ENCODE assay signal across 19 cellular contexts in the genomic region with DNA sequence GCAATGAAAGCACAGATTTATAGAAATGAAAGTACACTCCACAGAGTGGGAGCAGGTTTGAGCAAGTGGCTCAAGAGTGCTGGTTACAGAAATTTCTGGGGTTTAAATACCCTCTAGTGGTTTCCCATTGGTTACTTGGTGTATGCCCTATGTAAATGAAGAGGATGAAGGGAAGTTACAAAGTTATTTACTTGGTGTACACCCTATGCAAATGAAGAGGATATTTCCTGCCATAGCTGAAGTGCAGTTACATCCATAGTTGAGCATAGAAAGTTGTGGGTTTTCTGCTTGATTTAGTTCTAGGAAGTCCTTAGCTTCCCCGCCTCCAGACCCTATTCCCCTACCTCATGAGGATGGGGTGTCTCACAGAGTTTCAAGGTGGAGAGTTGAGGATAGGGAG. TPM values are rescaled to one million over a fixed set of nuclear protein-coding genes. Genes with fewer than 3 reads are reported as not detected.
DNase-seq lines count a peak whose midpoint lies in the region; ATAC-seq and TF ChIP-seq lines count a peak whose summit lies in the region.
"Had no signal": no experiment of that assay in that cellular context is flagged by ENCODE, and none has a peak within 500 bp of the region (broad histone marks: within the 10 kb centered on the region; RNA-seq: fewer than 3 reads in every experiment).

No MANE protein-coding gene starts in this region.

- no peak overlapping the region for H3K9ac ChIP-seq in MM.1S (ENCODE audit: low read length)

- peaks cover 7 to 13% of the 10 kb centered on the region in 2 donors for H3K27me3 Mint-ChIP-seq in natural killer cell treated with Interleukin-12 subunit alpha and Interleukin-12 subunit beta and Interleukin-15 and Interleukin-18, amount 100 ng/mL, for 72 hours
- peaks cover 3 to 7% of the 10 kb centered on the region in 2 donors for H3K27me3 Mint-ChIP-seq in natural killer cell (ENCODE audit: low read depth in 2 of 2)
- H3K27me3 Mint-ChIP-seq in MCF 10A (ENCODE audit: insufficient read depth, unreplicated experiment), result no peaks in the 10 kb centered on the region

- H3K79me2 ChIP-seq in MM.1S (ENCODE audit: low read length), result no peaks in the 10 kb centered on the region

- H3K36me3 Mint-ChIP-seq in natural killer cell treated with Interleukin-12 subunit alpha and Interleukin-12 subunit beta and Interleukin-15 and Interleukin-18, amount 100 ng/mL, for 72 hours, result no peaks in the 10 kb centered on the region
- H3K36me3 Mint-ChIP-seq in natural killer cell, result no peaks in the 10 kb centered on the region
- H3K36me3 Mint-ChIP-seq in stimulated activated effector memory CD8-positive, alpha-beta T cell treated with anti-CD3 and anti-CD28 coated beads, Interleukin-12 subunit alpha, Interleukin-12 subunit beta, amount 100 ng/mL, for 72 hours, result no peaks in the 10 kb centered on the region
- H3K36me3 Mint-ChIP-seq in MCF 10A (ENCODE audit: insufficient read depth, unreplicated experiment), result no peaks in the 10 kb centered on the region

- DNase-seq in natural killer cell treated with Interleukin-12 subunit alpha and Interleukin-12 subunit beta and Interleukin-15 and Interleukin-18, amount 100 ng/mL, for 72 hours (ENCODE audit: low spot score), result no peak
- DNase-seq in natural killer cell (no peak), MM.1S (peak; percentile 16), MCF 10A (ENCODE audit: unreplicated experiment) (no peak), GM20000 (ENCODE audit: low spot score) (no peak)
- DNase-seq in stimulated activated effector memory CD8-positive, alpha-beta T cell treated with anti-CD3 and anti-CD28 coated beads, Interleukin-12 subunit alpha, Interleukin-12 subunit beta, amount 100 ng/mL, for 72 hours (ENCODE audit: low spot score in 2 of 2), result no peak
- DNase-seq: ACHN, C1 segment of cervical spinal cord, Kasumi-1, MG63, NCI-H1092 treated with DMSO at 0.1 percent for 48 hours, NCI-H1436 treated with DMSO at 0.1 percent for 48 hours, NCI-H1930, PC-9, RPMI8226, SHP77 had no signal

- H3K4me3 Mint-ChIP-seq in natural killer cell treated with Interleukin-12 subunit alpha and Interleukin-12 subunit beta and Interleukin-15 and Interleukin-18, amount 100 ng/mL, for 72 hours, result no peak overlapping the region
- H3K4me3 Mint-ChIP-seq in natural killer cell (no peak overlapping the region), MCF 10A (ENCODE audit: unreplicated experiment) (no peak overlapping the region)
- H3K4me3 Mint-ChIP-seq in stimulated activated effector memory CD8-positive, alpha-beta T cell treated with anti-CD3 and anti-CD28 coated beads, Interleukin-12 subunit alpha, Interleukin-12 subunit beta, amount 100 ng/mL, for 72 hours, result no peak overlapping the region

- H3K4me1 Mint-ChIP-seq in natural killer cell treated with Interleukin-12 subunit alpha and Interleukin-12 subunit beta and Interleukin-15 and Interleukin-18, amount 100 ng/mL, for 72 hours (ENCODE audit: low read depth in 2 of 2), result peaks cover 12 to 17% of the 10 kb centered on the region in 2 donors
- H3K4me1 Mint-ChIP-seq in natural killer cell (peaks cover 10 to 12% of the 10 kb centered on the region in 2 donors), MCF 10A (ENCODE audit: insufficient read depth, unreplicated experiment) (peaks cover 6% of the 10 kb centered on the region)
- peaks cover 11% of the 10 kb centered on the region for H3K4me1 Mint-ChIP-seq in stimulated activated effector memory CD8-positive, alpha-beta T cell treated with anti-CD3 and anti-CD28 coated beads, Interleukin-12 subunit alpha, Interleukin-12 subunit beta, amount 100 ng/mL, for 72 hours

- no peak overlapping the region for H2AFZ ChIP-seq in MM.1S (ENCODE audit: low read length)
- H2AFZ ChIP-seq: PC-9 had no signal

- no peak overlapping the region for H3K4me2 ChIP-seq in MM.1S (ENCODE audit: low read depth, low read length)
- H3K4me2 ChIP-seq: PC-9 had no signal

- no peak overlapping the region for H3K27ac ChIP-seq in MM.1S (ENCODE audit: low read length)
- H3K27ac ChIP-seq: PC-9 had no signal

- peaks cover 6% of the 10 kb centered on the region for H3K9me3 Mint-ChIP-seq in natural killer cell treated with Interleukin-12 subunit alpha and Interleukin-12 subunit beta and Interleukin-15 and Interleukin-18, amount 100 ng/mL, for 72 hours
- H3K9me3 Mint-ChIP-seq in natural killer cell (no peaks in the 10 kb centered on the region), MCF 10A (ENCODE audit: unreplicated experiment) (peaks cover 7% of the 10 kb centered on the region)
- no peaks in the 10 kb centered on the region for H3K9me3 Mint-ChIP-seq in stimulated activated effector memory CD8-positive, alpha-beta T cell treated with anti-CD3 and anti-CD28 coated beads, Interleukin-12 subunit alpha, Interleukin-12 subunit beta, amount 100 ng/mL, for 72 hours

- no TSS peak for BruUV-seq in MCF 10A (replicated peaks; lab: Mats Ljungman, UMichigan)

- POLR2A ChIA-PET in MCF 10A (lab: Yijun Ruan, JAX), result no interaction called here

- H3F3A ChIP-seq in MM.1S (ENCODE audit: insufficient read depth, low read length), result 0 out of 2 replicates have a peak, but pooled peaks cover 4% of the 10 kb centered on the region

- H3K4me1 ChIP-seq in MM.1S (ENCODE audit: low read length), result no peaks in the 10 kb centered on the region

- peak overlapping the region in 1 of 2 donors; percentile 10 for H3K27ac Mint-ChIP-seq in natural killer cell treated with Interleukin-12 subunit alpha and Interleukin-12 subunit beta and Interleukin-15 and Interleukin-18, amount 100 ng/mL, for 72 hours
- H3K27ac Mint-ChIP-seq in natural killer cell, result no peak overlapping the region
- peak overlapping the region; percentile 5 for H3K27ac Mint-ChIP-seq in stimulated activated effector memory CD8-positive, alpha-beta T cell treated with anti-CD3 and anti-CD28 coated beads, Interleukin-12 subunit alpha, Interleukin-12 subunit beta, amount 100 ng/mL, for 72 hours
- H3K27ac Mint-ChIP-seq in MCF 10A (ENCODE audit: low read depth, unreplicated experiment), result no peak overlapping the region

- intact Hi-C loops in natural killer cell (cut with micrococcal nuclease), result no loop called here
- intact Hi-C loops in MCF 10A (cut with micrococcal nuclease), result no loop called here

- CTCF ChIA-PET in MCF 10A (lab: Yijun Ruan, JAX), result interaction anchor here (1.6 to 1.7 kb wide), 2 partner anchors 14 to 152 kb away, joined by 3 to 6 read pairs; no protein-coding TSS in a partner anchor

- no peaks in the 10 kb centered on the region for H3K27me3 ChIP-seq in MM.1S (replicated peaks; ENCODE audit: insufficient read depth, low read length)
- H3K27me3 ChIP-seq: MG63 had no signal

- H3K9me3 ChIP-seq in MM.1S (replicated peaks; ENCODE audit: insufficient read depth, low read length), result no peaks in the 10 kb centered on the region

- H3K36me3 ChIP-seq in MM.1S (replicated peaks; ENCODE audit: insufficient read depth, low read length), result no peaks in the 10 kb centered on the region
- H3K36me3 ChIP-seq: MG63 had no signal

- no peak overlapping the region for H3K4me3 ChIP-seq in MM.1S (ENCODE audit: low read length)
- H3K4me3 ChIP-seq: MG63, PC-9 had no signal

- no peaks in the 10 kb centered on the region for H4K20me1 ChIP-seq in MM.1S (ENCODE audit: insufficient read depth, low read length)

- TF ChIP-seq CTCF in natural killer cell (IDR thresholded peaks at IDR 0.05) (no peak), MM.1S (IDR thresholded peaks at IDR 0.05; ENCODE audit: low read length) (no peak), MCF 10A (IDR thresholded peaks at IDR 0.05; ENCODE audit: unreplicated experiment) (no peak), GM20000 (IDR thresholded peaks at IDR 0.05; ENCODE audit: extremely low read depth, missing control alignments) (no peak)

- no peaks in the 10 kb centered on the region for H3K9me2 ChIP-seq in MM.1S (replicated peaks; ENCODE audit: insufficient read depth, low read length)

- ATAC-seq in natural killer cell treated with Interleukin-12 subunit alpha and Interleukin-12 subunit beta and Interleukin-15 and Interleukin-18, amount 100 ng/mL, for 72 hours, result peak; percentile 26 to 67
- ATAC-seq in natural killer cell (no peak), GM18858 (IDR thresholded peaks at IDR 0.05; ENCODE audit: unreplicated experiment) (no peak)
- no peak for ATAC-seq in stimulated activated effector memory CD8-positive, alpha-beta T cell treated with anti-CD3 and anti-CD28 coated beads, Interleukin-12 subunit alpha, Interleukin-12 subunit beta, amount 100 ng/mL, for 72 hours

RNA-seq across cellular contexts. Expression of gene BCAS1, which starts 22.7 kb away (rescaled TPM):
- under 1 TPM; 0.10 to 0.11 TPM for total RNA-seq in natural killer cell treated with Interleukin-12 subunit alpha and Interleukin-12 subunit beta and Interleukin-15 and Interleukin-18, amount 100 ng/mL, for 72 hours
- 1 to 10 TPM in 1 of 3 donors, under 1 TPM in 2; 0.31 to 1.2 (median 0.68) TPM for total RNA-seq in natural killer cell
- total RNA-seq in MCF 10A (2022), result not detected in 2 replicates
- total RNA-seq: Daoy, NCI-H460 had no signal

Comparison
In these comparisons a context has a peak if more than half of its experiments do, and no peak if none do; other contexts are left out.
1. ATAC-seq: peak in natural killer cell treated with Interleukin-12 subunit alpha and Interleukin-12 subunit beta and Interleukin-15 and Interleukin-18, amount 100 ng/mL, for 72 hours (2 of 2); none in natural killer cell (0 of 3), stimulated activated effector memory CD8-positive, alpha-beta T cell treated with anti-CD3 and anti-CD28 coated beads, Interleukin-12 subunit alpha, Interleukin-12 subunit beta, amount 100 ng/mL, for 72 hours (single experiment) and GM18858 (single experiment).